In genomic region chr15:74545776-74546656, GRCh38 we compare ENCODE assay signal across 9 cellular contexts. TPM values are rescaled to one million over a fixed set of nuclear protein-coding genes. Genes with fewer than 3 reads are reported as not detected.
DNase-seq lines count a peak whose midpoint lies in the region; ATAC-seq, FAIRE-seq and TF ChIP-seq lines count a peak whose summit lies in the region.
"Had no signal": no experiment of that assay in that cellular context is flagged by ENCODE, and none has a peak within 500 bp of the region (broad histone marks: within the 10 kb centered on the region; RNA-seq: fewer than 3 reads in every experiment).

No MANE protein-coding gene starts in this region.

- H3K27me3 Mint-ChIP-seq in activated B cell treated with CpG ODN at 0.5 μM for 24 hours, result no peaks in the 10 kb centered on the region

- H3K36me3 ChIP-seq in bronchial epithelial cell (ENCODE audit: control insufficient read depth, insufficient read depth, low read length), result peaks cover 10% of the 10 kb centered on the region
- H3K36me3 ChIP-seq in kidney (ENCODE audit: control insufficient read depth in 1 of 2, insufficient read depth in 2 of 2, low read length in 2 of 2), result no peaks in the 10 kb centered on the region

- peaks cover 56% of the 10 kb centered on the region for H3K4me1 Mint-ChIP-seq in activated B cell treated with CpG ODN at 0.5 μM for 24 hours

- H3K27ac ChIP-seq in 22Rv1 (no peak overlapping the region), kidney (ENCODE audit: low read depth in 2 of 2, low read length in 2 of 2) (no peak overlapping the region)

- ATAC-seq in GM18868 (IDR thresholded peaks at IDR 0.05; ENCODE audit: unreplicated experiment) (peak; percentile 61), HG03135 (IDR thresholded peaks at IDR 0.05; ENCODE audit: unreplicated experiment) (peak; percentile 40), activated B cell treated with CpG ODN at 0.5 μM for 24 hours (ENCODE audit: low read depth) (peak; percentile 36)

- H3K36me3 Mint-ChIP-seq in activated B cell treated with CpG ODN at 0.5 μM for 24 hours (ENCODE audit: low read depth), result peaks cover 50% of the 10 kb centered on the region

- H3K9me3 Mint-ChIP-seq in activated B cell treated with CpG ODN at 0.5 μM for 24 hours, result no peaks in the 10 kb centered on the region

- FAIRE-seq in bronchial epithelial cell (lab: Jason Lieb, UNC) (no peak), kidney (lab: Jason Lieb, UNC) (peak; percentile 52)
- FAIRE-seq: A204.1 had no signal

- CTCF ChIA-PET in activated B cell treated with CpG ODN at 0.5 μM for 24 hours (lab: Charles Lee), result interaction anchor here (1.3 kb wide), 1 partner anchor 86 kb away, joined by 3 read pairs; no protein-coding TSS in a partner anchor

- H3K9me3 ChIP-seq in kidney (ENCODE audit: control insufficient read depth in 1 of 2, low read length in 2 of 2), result no peaks in the 10 kb centered on the region

- peaks cover 16 to 24% of the 10 kb centered on the region in 2 donors for H3K4me1 ChIP-seq in kidney (ENCODE audit: control insufficient read depth in 1 of 2, insufficient read depth in 1 of 2, low read depth in 1 of 2, low read length in 2 of 2)

- no peak overlapping the region for H3K9ac ChIP-seq in kidney (ENCODE audit: low read length in 2 of 2)

- intact Hi-C loops in activated B cell treated with CpG ODN at 0.5 μM for 24 hours (cut with micrococcal nuclease), result loop anchor here (1.0 to 10.0 kb wide), 2 partner anchors 68 to 1099 kb away; partner anchors contain the start of genes IMP3 and SNX33
- intact Hi-C loops in kidney (cut with DNase I), result no loop called here

- peak overlapping the region; percentile 38 for H3K4me3 Mint-ChIP-seq in activated B cell treated with CpG ODN at 0.5 μM for 24 hours

- H3K4me3 ChIP-seq in bronchial epithelial cell (ENCODE audit: low read depth, low read length), result no peak overlapping the region
- H3K4me3 ChIP-seq in kidney (ENCODE audit: low read length in 2 of 2), result peak overlapping the region in 1 of 2 donors; percentile 29

- POLR2A ChIA-PET in activated B cell treated with CpG ODN at 0.5 μM for 24 hours (lab: Charles Lee), result interaction anchor here (1.1 to 1.9 kb wide), 4 partner anchors 68 to 161 kb away, joined by 4 to 10 read pairs (median 6); partner anchors contain the start of genes CLK3 and UBL7

- H3K27me3 ChIP-seq in bronchial epithelial cell (ENCODE audit: control insufficient read depth, insufficient read depth, low read length), result no peaks in the 10 kb centered on the region

- H3K27ac Mint-ChIP-seq in activated B cell treated with CpG ODN at 0.5 μM for 24 hours, result peak overlapping the region; percentile 70

- peak; percentile 91 for DNase-seq in NCI-H2196 (lab: John Stamatoyannopoulos, UW; ENCODE audit: unreplicated experiment)
- peak; percentile 64 for DNase-seq in activated B cell treated with CpG ODN at 0.5 μM for 24 hours
- peak; percentile 97 for DNase-seq in bronchial epithelial cell (ENCODE audit: low read depth)
- peak; percentile 100 for DNase-seq in kidney
- DNase-seq in stimulated activated CD4-positive, alpha-beta T cell treated with anti-CD3 and anti-CD28 coated beads, Interleukin-1b, Interleukin-23, amount 100 ng/mL, for 1 hour (ENCODE audit: low read depth in 2 of 2), result peak; percentile 72 to 85

- TF ChIP-seq CTCF in 22Rv1 (IDR thresholded peaks at IDR 0.05), result peak; percentile 6; the same call in 1 of the 2 replicates
- no peak for TF ChIP-seq CTCF in activated B cell treated with CpG ODN at 0.5 μM for 24 hours (IDR thresholded peaks at IDR 0.05)
- TF ChIP-seq CTCF in bronchial epithelial cell (IDR thresholded peaks at IDR 0.05; ENCODE audit: insufficient read depth, low read length, severe bottlenecking), result peak; percentile 1
- peak; percentile 10 for TF ChIP-seq CTCF in kidney (IDR thresholded peaks at IDR 0.05; ENCODE audit: borderline replicate concordance, extremely low read depth, insufficient read depth)

RNA-seq across cellular contexts. Expression of gene ARID3B, which starts 5.0 kb away (rescaled TPM):
- total RNA-seq in activated B cell treated with CpG ODN at 0.5 μM for 24 hours (24.8 and 26.9 TPM in 2 replicates), bronchial epithelial cell (3.4 and 4.7 TPM in 2 replicates), kidney (6.2 TPM)
- 2.3 TPM for polyA plus RNA-seq in kidney (ENCODE audit: insufficient read depth, low read depth, low replicate concordance)
